Comparison of ENCODE assay signal across 1 cellular context in the genomic region with DNA sequence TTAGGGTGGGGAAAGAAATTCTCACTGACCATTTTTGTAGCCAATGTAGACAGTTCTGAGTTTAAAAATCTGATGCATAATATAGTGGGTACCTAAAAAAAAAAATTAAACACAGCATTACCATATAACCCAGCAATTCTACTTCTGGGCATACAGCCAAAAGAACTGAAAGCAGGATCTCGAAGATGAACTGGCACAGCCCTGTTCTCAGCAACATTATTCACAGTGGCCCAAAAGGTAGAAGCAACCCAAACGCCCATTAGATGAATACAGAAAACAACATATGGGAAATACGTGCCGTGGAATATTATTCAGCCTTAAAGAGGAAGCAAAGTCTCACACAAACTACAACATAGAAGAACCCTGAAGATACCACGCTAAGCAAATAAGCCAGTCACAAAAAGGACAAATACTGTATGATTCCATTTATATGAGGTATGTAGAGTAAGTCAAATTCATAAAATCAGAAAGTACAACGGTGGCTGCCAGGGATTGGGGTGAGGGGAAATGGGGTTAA.
TF ChIP-seq lines count a peak whose summit lies in the region.

No MANE protein-coding gene starts in this region.

TF ChIP-seq in SK-N-SH, 30 proteins besides CTCF, POLR2A, EP300 and RAD21 (continued from another document):
- TF ChIP-seq, protein P1, sequence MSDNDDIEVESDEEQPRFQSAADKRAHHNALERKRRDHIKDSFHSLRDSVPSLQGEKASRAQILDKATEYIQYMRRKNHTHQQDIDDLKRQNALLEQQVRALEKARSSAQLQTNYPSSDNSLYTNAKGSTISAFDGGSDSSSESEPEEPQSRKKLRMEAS (IDR thresholded peaks at IDR 0.05; ENCODE audit: low read depth), result no peak
